In the genomic region with DNA sequence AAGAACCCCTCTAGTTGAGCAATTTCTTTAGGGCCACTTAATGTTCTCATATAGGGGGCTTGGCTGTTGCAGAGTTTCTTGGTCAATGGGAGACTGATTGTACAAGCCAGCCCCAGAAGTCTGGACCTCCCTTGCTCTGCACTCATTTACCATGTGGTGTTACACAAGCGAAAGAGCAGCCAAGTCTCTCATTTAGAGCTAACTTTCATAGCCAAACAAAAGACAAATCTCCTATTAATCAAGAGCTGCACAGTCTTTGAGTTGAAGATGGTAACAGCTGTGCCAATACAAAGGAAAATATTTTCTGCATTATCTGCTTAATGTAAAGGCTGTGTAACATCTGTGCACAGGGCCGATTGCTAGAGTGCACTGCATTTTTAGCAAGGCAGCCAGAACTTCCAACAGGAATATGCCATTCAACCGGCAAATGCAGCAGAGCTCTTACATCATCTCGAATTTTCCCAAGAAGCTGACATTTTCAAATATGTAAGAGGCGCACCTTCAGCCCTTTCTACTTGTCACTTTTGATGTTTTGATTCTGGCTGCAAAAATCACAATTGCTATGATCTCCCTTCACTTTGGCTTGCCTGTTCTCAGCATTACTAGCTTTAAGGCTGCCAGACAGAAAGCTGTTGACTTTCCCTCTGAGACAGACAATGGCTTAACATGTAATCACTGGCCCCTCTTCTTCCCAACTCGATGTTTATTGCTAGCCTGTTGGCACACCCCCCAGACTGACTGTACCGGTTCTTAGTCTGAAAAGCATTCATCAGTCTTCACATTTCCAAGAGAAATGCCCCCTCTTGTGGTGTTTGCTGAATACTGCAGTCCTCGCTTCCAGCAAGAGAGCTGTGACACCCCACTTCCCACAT, we compare ENCODE assay signal across 9 cellular contexts.
A peak's percentile ranks its signal among the peaks of the same experiment; 100 is the strongest.
DNase-seq lines count a peak whose midpoint lies in the region; ATAC-seq and TF ChIP-seq lines count a peak whose summit lies in the region.
"Had no signal": no experiment of that assay in that cellular context is flagged by ENCODE, and none has a peak within 500 bp of the region (broad histone marks: within the 10 kb centered on the region; RNA-seq: fewer than 3 reads in every experiment).

No MANE protein-coding gene starts in this region.

- H3K9me3 Mint-ChIP-seq in nephron, result no peaks in the 10 kb centered on the region

- no peaks in the 10 kb centered on the region for H3K27me3 Mint-ChIP-seq in nephron (ENCODE audit: low read depth)

- H3K27me3 ChIP-seq in OCI-LY3 (ENCODE audit: low read depth, low read length), result no peaks in the 10 kb centered on the region
- H3K27me3 ChIP-seq in esophagus squamous epithelium, result no peaks in the 10 kb centered on the region

- peaks cover 32% of the 10 kb centered on the region for H3K4me1 Mint-ChIP-seq in nephron

- H3K4me1 ChIP-seq in OCI-LY3 (ENCODE audit: low read length) (peaks cover 11% of the 10 kb centered on the region), esophagus squamous epithelium (peaks cover 5 to 23% (median 8%) of the 10 kb centered on the region in 3 donors)

- H4K20me1 ChIP-seq in OCI-LY3 (ENCODE audit: insufficient read depth, low read length), result no peaks in the 10 kb centered on the region

- H3K4me3 Mint-ChIP-seq in nephron, result peak overlapping the region in 2 of 3 experiments; percentile 32 to 51

- DNase-seq in DMS53 treated with DMSO at 0.1 percent for 48 hours (lab: John Stamatoyannopoulos, UW; ENCODE audit: unreplicated experiment) (peak; percentile 78), HuH-7.5 (ENCODE audit: low spot score) (peak; percentile 36), activated T-cell treated with anti-CD3 and anti-CD28 coated beads for 48 hours (ENCODE audit: low read depth) (peak; percentile 46), esophagus squamous epithelium (lab: John Stamatoyannopoulos, UW) (peak; percentile 16)
- DNase-seq in stimulated activated naive CD4-positive, alpha-beta T cell treated with Interleukin-2 at 50 U/mL for 16 hours (lab: John Stamatoyannopoulos, UW), result peak; percentile 57

- peak; percentile 96 for ATAC-seq in GM21529 (IDR thresholded peaks at IDR 0.05; ENCODE audit: unreplicated experiment)

- H2AFZ ChIP-seq in OCI-LY3 (ENCODE audit: low read depth, low read length), result peak overlapping the region; percentile 93

- peak; percentile 93 for TF ChIP-seq CTCF in OCI-LY3 (IDR thresholded peaks at IDR 0.05; ENCODE audit: low read depth, low read length)
- TF ChIP-seq CTCF in esophagus squamous epithelium (IDR thresholded peaks at IDR 0.05), result peak; percentile 84 to 96 (median 94)
- TF ChIP-seq CTCF in nephron (IDR thresholded peaks at IDR 0.05; ENCODE audit: unreplicated experiment in 3 of 3), result peak; percentile 87 to 93 (median 93)

- H3K36me3 Mint-ChIP-seq in nephron (ENCODE audit: low read depth), result no peaks in the 10 kb centered on the region

- TF ChIP-seq POLR2A in esophagus squamous epithelium (IDR thresholded peaks at IDR 0.05), result no peak

- intact Hi-C loops in esophagus squamous epithelium (cut with DNase I), result no loop called here

- H3K36me3 ChIP-seq in OCI-LY3 (replicated peaks; ENCODE audit: low read depth, low read length) (no peaks in the 10 kb centered on the region), esophagus squamous epithelium (no peaks in the 10 kb centered on the region)

- WGBS in esophagus squamous epithelium, 2 donors, result 16 to 18% methylated on average over 8 of the region's 8 CpGs

- H3K27ac ChIP-seq in OCI-LY3 (ENCODE audit: low read length) (no peak overlapping the region), esophagus squamous epithelium (peak overlapping the region in 2 of 4 donors; percentile 53 to 67)

- H3K79me2 ChIP-seq in OCI-LY3 (ENCODE audit: low read length), result no peaks in the 10 kb centered on the region

- H3K9ac ChIP-seq in OCI-LY3 (ENCODE audit: low read length), result peak overlapping the region; percentile 42; the same call in 1 of the 2 replicates

- H3K4me3 ChIP-seq in OCI-LY3 (ENCODE audit: low read length) (peak overlapping the region; percentile 13; the same call in 1 of the 2 replicates), esophagus squamous epithelium (peak overlapping the region in 1 of 4 donors; percentile 41)
- H3K4me3 ChIP-seq: skin epidermis had no signal

- H3K9me3 ChIP-seq in OCI-LY3 (ENCODE audit: insufficient read depth, low read length), result no peaks in the 10 kb centered on the region
- no peaks in the 10 kb centered on the region for H3K9me3 ChIP-seq in esophagus squamous epithelium

- H3K4me2 ChIP-seq in OCI-LY3 (ENCODE audit: low read length), result peak overlapping the region; percentile 56

- H3K27ac Mint-ChIP-seq in nephron, result peak overlapping the region in 2 of 3 experiments; percentile 67 to 74

Comparison
In these comparisons a context has a peak if more than half of its experiments do, and no peak if none do; other contexts are left out.
1. DNase-seq: peak in every context shown above with its lines; median percentile 78 in DMS53 treated with DMSO at 0.1 percent for 48 hours; 57 in stimulated activated naive CD4-positive, alpha-beta T cell treated with Interleukin-2 at 50 U/mL for 16 hours; 46 in activated T-cell treated with anti-CD3 and anti-CD28 coated beads for 48 hours; 36 in HuH-7.5; 16 in esophagus squamous epithelium.